10 cellular contexts compared by ENCODE assay signal in genomic region chr10:84171700-84172434, GRCh38. TPM values are rescaled to one million over a fixed set of nuclear protein-coding genes. Genes with fewer than 3 reads are reported as not detected.
DNase-seq lines count a peak whose midpoint lies in the region; ATAC-seq, FAIRE-seq and TF ChIP-seq lines count a peak whose summit lies in the region.
"Not testable (repeated sequence)": the region's sequence is repeated elsewhere in the genome, so short reads cannot be mapped to it uniquely, and the experiment has no call there.
"Had no signal": no experiment of that assay in that cellular context is flagged by ENCODE, and none has a peak within 500 bp of the region (broad histone marks: within the 10 kb centered on the region; RNA-seq: fewer than 3 reads in every experiment).

No MANE protein-coding gene starts in this region.

- H3K27ac ChIP-seq in trophoblast cell (ENCODE audit: low read depth, low read length), result not testable (repeated sequence)

- H3K4me3 ChIP-seq in GM06990 (replicated peaks; ENCODE audit: low read depth, low read length), result peak overlapping the region; percentile 85
- H3K4me3 ChIP-seq in trophoblast cell (ENCODE audit: low read depth, low read length), result peak overlapping the region; percentile 21

- H3K79me2 ChIP-seq in trophoblast cell (ENCODE audit: control insufficient read depth, insufficient read depth, low read length, poor library complexity), result not testable (repeated sequence)

- ATAC-seq in GM18873 (IDR thresholded peaks at IDR 0.05; ENCODE audit: low FRiP score, unreplicated experiment), result peak; percentile 11
- peak; percentile 30 for ATAC-seq in GM21381 (IDR thresholded peaks at IDR 0.05; ENCODE audit: unreplicated experiment)
- ATAC-seq in HG02840 (IDR thresholded peaks at IDR 0.05; ENCODE audit: low FRiP score, unreplicated experiment), result peak; percentile 23
- peak; percentile 23 for ATAC-seq in HG03280 (IDR thresholded peaks at IDR 0.05; ENCODE audit: unreplicated experiment)

- peak; percentile 89 for FAIRE-seq in RCC 7860 (lab: Jason Lieb, UNC)

- no CpG with 5 or more reads among the region's 21 CpGs for WGBS in trophoblast cell (ENCODE audit: extremely low coverage, insufficient coverage, insufficient read length)

- not testable (repeated sequence) for H3K4me1 ChIP-seq in trophoblast cell (ENCODE audit: control insufficient read depth in 1 of 2, insufficient read depth in 2 of 2, low read length in 2 of 2)

- DNase-seq in GM06990 (ENCODE audit: extremely low read depth, insufficient read length), result peak; percentile 80
- peak; percentile 88 for DNase-seq in RCC 7860 (ENCODE audit: low spot score)
- DNase-seq in islet precursor cell, result peak; percentile 44
- DNase-seq in trophoblast cell, result not testable (repeated sequence)

- not testable (repeated sequence) for H3K23ac ChIP-seq in trophoblast cell (ENCODE audit: low read length)

- H4K12ac ChIP-seq in trophoblast cell (ENCODE audit: low read depth, low read length), result not testable (repeated sequence)

- not testable (repeated sequence) for TF ChIP-seq CTCF in GM06990 (IDR thresholded peaks at IDR 0.05; ENCODE audit: insufficient read depth, low read length, poor library complexity, severe bottlenecking)

- not testable (repeated sequence) for H3K4ac ChIP-seq in trophoblast cell (ENCODE audit: low read depth, low read length)

- H2AFZ ChIP-seq in trophoblast cell (ENCODE audit: insufficient read depth, low read length, poor library complexity), result not testable (repeated sequence)

- not testable (repeated sequence) for H3K14ac ChIP-seq in trophoblast cell (ENCODE audit: low read length)

- H3K27me3 ChIP-seq in GM06990 (replicated peaks; ENCODE audit: control insufficient read depth, insufficient read depth, low read length); trophoblast cell (ENCODE audit: insufficient read depth, low read length): not testable (repeated sequence)

- not testable (repeated sequence) for H3K18ac ChIP-seq in trophoblast cell (ENCODE audit: low read length)

- not testable (repeated sequence) for H3K4me2 ChIP-seq in trophoblast cell (ENCODE audit: low read length)

- not testable (repeated sequence) for H4K91ac ChIP-seq in trophoblast cell (ENCODE audit: low read depth, low read length)

- H4K8ac ChIP-seq in trophoblast cell (ENCODE audit: low read depth, low read length), result not testable (repeated sequence)

- not testable (repeated sequence) for H3K79me1 ChIP-seq in trophoblast cell (ENCODE audit: low read length)

- H3K36me3 ChIP-seq in GM06990 (ENCODE audit: control insufficient read depth, insufficient read depth, low read length); trophoblast cell (ENCODE audit: control insufficient read depth in 1 of 2, insufficient read depth in 2 of 2, low read length in 2 of 2): not testable (repeated sequence)

- not testable (repeated sequence) for H3K9me3 ChIP-seq in trophoblast cell (ENCODE audit: insufficient read depth, low read depth, low read length)

- not testable (repeated sequence) for H3K9ac ChIP-seq in trophoblast cell (ENCODE audit: low read length)

- H2BK120ac ChIP-seq in trophoblast cell (ENCODE audit: insufficient read depth, low read length, poor library complexity), result not testable (repeated sequence)

- not testable (repeated sequence) for H2BK5ac ChIP-seq in trophoblast cell (ENCODE audit: low read depth, low read length, poor library complexity)

- not testable (repeated sequence) for H2AK5ac ChIP-seq in trophoblast cell (ENCODE audit: low read length)

- not testable (repeated sequence) for H2BK12ac ChIP-seq in trophoblast cell (ENCODE audit: low read length)

RNA-seq across cellular contexts. Expression of gene GPR15LG, which starts 1.7 kb away (rescaled TPM):
- not detected in 2 replicates for polyA plus RNA-seq in trophoblast cell (2013)
- polyA plus RNA-seq: AG04450, GM23338 had no signal

RNA-seq across cellular contexts. Expression of gene CDHR1, which starts 22.5 kb away (rescaled TPM):
- polyA plus RNA-seq in trophoblast cell (2013), result 0.06 and 0.08 TPM in 2 replicates
- polyA plus RNA-seq: AG04450 had no signal

RNA-seq across cellular contexts. Expression of gene GHITM, which starts 32.6 kb away (rescaled TPM):
- polyA plus RNA-seq in trophoblast cell (2013), result 72.0 and 73.8 TPM in 2 replicates

RNA-seq across cellular contexts. Expression of gene LRIT2, which starts 53.5 kb away (rescaled TPM):
- not detected in 2 replicates for polyA plus RNA-seq in trophoblast cell (2013)
- polyA plus RNA-seq: AG04450, GM23338 had no signal
